ENCODE assay signal across 3 cellular contexts in the genomic region with DNA sequence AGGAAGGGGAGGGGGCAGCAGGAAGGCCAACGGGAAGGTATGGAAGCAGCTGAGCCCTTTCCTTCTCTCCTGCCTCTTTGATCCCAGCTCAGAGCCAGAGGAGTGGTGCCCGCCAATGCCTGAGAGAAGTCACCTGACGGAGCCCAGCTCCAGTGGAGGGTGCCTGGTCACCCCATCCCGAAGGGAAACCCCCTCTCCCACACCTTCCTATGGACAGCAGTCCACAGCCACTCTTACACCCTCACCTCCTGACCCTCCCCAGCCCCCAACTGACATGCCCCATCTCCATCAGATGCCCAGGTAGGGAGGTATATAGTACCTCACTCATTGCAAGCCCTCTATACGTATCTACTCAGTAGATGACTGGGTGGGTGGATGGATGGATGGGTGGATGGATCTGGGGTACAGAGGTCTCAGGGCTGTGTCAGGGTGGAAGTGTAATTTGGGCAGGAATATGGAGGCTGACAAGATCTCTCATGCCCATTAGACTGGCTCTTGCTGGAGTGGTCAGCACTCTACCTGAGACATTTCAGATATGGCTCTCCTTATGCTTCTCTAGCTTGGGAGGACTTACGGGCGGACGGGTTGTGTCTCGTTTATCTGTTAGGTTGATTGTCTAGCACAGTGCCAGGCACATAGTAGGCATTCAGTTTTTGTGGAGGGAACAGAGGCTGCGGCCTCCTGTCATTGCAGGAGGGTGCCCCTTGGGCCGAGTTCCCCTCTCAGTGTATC.
TF ChIP-seq lines count a peak whose summit lies in the region.

No MANE protein-coding gene starts in this region.

TF ChIP-seq in SK-N-SH, 30 proteins besides CTCF, POLR2A, EP300 and RAD21:
- TF ChIP-seq ZBTB33 (IDR thresholded peaks at IDR 0.05; ENCODE audit: borderline replicate concordance, low read depth) (no peak), FOXJ3 (CRISPR knock-in tag; IDR thresholded peaks at IDR 0.05) (no peak), FOSL2 (IDR thresholded peaks at IDR 0.05; ENCODE audit: borderline replicate concordance, low read depth) (no peak), RCOR1 (IDR thresholded peaks at IDR 0.05; ENCODE audit: low read length) (no peak), SMC3 (IDR thresholded peaks at IDR 0.05; ENCODE audit: low read depth, low read length) (no peak)
- TF ChIP-seq, protein P1, sequence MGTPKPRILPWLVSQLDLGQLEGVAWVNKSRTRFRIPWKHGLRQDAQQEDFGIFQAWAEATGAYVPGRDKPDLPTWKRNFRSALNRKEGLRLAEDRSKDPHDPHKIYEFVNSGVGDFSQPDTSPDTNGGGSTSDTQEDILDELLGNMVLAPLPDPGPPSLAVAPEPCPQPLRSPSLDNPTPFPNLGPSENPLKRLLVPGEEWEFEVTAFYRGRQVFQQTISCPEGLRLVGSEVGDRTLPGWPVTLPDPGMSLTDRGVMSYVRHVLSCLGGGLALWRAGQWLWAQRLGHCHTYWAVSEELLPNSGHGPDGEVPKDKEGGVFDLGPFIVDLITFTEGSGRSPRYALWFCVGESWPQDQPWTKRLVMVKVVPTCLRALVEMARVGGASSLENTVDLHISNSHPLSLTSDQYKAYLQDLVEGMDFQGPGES (IDR thresholded peaks at IDR 0.05; ENCODE audit: low read depth, low read length) = no peak

TF ChIP-seq in SK-N-SH treated with all-trans-retinoic acid at 6 μM for 48 hours, 23 proteins besides CTCF, POLR2A, EP300 and RAD21:
- TF ChIP-seq, protein P2, sequence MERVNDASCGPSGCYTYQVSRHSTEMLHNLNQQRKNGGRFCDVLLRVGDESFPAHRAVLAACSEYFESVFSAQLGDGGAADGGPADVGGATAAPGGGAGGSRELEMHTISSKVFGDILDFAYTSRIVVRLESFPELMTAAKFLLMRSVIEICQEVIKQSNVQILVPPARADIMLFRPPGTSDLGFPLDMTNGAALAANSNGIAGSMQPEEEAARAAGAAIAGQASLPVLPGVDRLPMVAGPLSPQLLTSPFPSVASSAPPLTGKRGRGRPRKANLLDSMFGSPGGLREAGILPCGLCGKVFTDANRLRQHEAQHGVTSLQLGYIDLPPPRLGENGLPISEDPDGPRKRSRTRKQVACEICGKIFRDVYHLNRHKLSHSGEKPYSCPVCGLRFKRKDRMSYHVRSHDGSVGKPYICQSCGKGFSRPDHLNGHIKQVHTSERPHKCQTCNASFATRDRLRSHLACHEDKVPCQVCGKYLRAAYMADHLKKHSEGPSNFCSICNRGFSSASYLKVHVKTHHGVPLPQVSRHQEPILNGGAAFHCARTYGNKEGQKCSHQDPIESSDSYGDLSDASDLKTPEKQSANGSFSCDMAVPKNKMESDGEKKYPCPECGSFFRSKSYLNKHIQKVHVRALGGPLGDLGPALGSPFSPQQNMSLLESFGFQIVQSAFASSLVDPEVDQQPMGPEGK (CRISPR knock-in tag; IDR thresholded peaks at IDR 0.05; ENCODE audit: borderline replicate concordance) = no peak
- no peak for TF ChIP-seq ZFP3 (CRISPR knock-in tag; IDR thresholded peaks at IDR 0.05)
- TF ChIP-seq ESRRG (CRISPR knock-in tag; IDR thresholded peaks at IDR 0.05) = no peak
- TF ChIP-seq TCF4 (CRISPR knock-in tag; IDR thresholded peaks at IDR 0.05; ENCODE audit: borderline replicate concordance) = no peak
- no peak for TF ChIP-seq BACH2 (CRISPR knock-in tag; IDR thresholded peaks at IDR 0.05; ENCODE audit: borderline replicate concordance)
- TF ChIP-seq GLIS3 (CRISPR knock-in tag; IDR thresholded peaks at IDR 0.05) = no peak
- TF ChIP-seq TOX (CRISPR knock-in tag; IDR thresholded peaks at IDR 0.05; ENCODE audit: borderline replicate concordance) = no peak
- no peak for TF ChIP-seq ZFP30 (CRISPR knock-in tag; IDR thresholded peaks at IDR 0.05)
- no peak for TF ChIP-seq OSR1 (CRISPR knock-in tag; IDR thresholded peaks at IDR 0.05)
- no peak for TF ChIP-seq RARB (CRISPR knock-in tag; IDR thresholded peaks at IDR 0.05)
- no peak for TF ChIP-seq PPARA (CRISPR knock-in tag; IDR thresholded peaks at IDR 0.05; ENCODE audit: borderline replicate concordance)
- no peak for TF ChIP-seq SNAI2 (CRISPR knock-in tag; IDR thresholded peaks at IDR 0.05)
- no peak for TF ChIP-seq ZNF8 (CRISPR knock-in tag; IDR thresholded peaks at IDR 0.05)
- TF ChIP-seq, protein P3, sequence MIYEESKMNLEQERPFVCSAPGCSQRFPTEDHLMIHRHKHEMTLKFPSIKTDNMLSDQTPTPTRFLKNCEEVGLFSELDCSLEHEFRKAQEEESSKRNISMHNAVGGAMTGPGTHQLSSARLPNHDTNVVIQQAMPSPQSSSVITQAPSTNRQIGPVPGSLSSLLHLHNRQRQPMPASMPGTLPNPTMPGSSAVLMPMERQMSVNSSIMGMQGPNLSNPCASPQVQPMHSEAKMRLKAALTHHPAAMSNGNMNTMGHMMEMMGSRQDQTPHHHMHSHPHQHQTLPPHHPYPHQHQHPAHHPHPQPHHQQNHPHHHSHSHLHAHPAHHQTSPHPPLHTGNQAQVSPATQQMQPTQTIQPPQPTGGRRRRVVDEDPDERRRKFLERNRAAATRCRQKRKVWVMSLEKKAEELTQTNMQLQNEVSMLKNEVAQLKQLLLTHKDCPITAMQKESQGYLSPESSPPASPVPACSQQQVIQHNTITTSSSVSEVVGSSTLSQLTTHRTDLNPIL (CRISPR knock-in tag; IDR thresholded peaks at IDR 0.05; ENCODE audit: low read depth) = no peak
- no peak for TF ChIP-seq ZNF565 (CRISPR knock-in tag; conservative IDR thresholded peaks at IDR 0.05; ENCODE audit: low read depth)
- TF ChIP-seq ARNTL (CRISPR knock-in tag; IDR thresholded peaks at IDR 0.05; ENCODE audit: borderline replicate concordance, low read depth) = no peak
- TF ChIP-seq ZNF70 (CRISPR knock-in tag; IDR thresholded peaks at IDR 0.05) = no peak
- no peak for TF ChIP-seq ISL1 (CRISPR knock-in tag; IDR thresholded peaks at IDR 0.05)

TF ChIP-seq in endothelial cell of umbilical vein, 7 proteins besides CTCF, POLR2A, EP300 and RAD21:
- TF ChIP-seq POLR2AphosphoS5 (IDR thresholded peaks at IDR 0.05; ENCODE audit: insufficient read depth, low read depth, low read length) (peak; percentile 93), MYC (IDR thresholded peaks at IDR 0.05; ENCODE audit: low read depth, low read length) (no peak)
- TF ChIP-seq, protein P4, sequence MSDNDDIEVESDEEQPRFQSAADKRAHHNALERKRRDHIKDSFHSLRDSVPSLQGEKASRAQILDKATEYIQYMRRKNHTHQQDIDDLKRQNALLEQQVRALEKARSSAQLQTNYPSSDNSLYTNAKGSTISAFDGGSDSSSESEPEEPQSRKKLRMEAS (IDR thresholded peaks at IDR 0.05; ENCODE audit: insufficient read depth, insufficient read length) = no peak
